37 cellular contexts compared by ENCODE assay signal in the genomic region with DNA sequence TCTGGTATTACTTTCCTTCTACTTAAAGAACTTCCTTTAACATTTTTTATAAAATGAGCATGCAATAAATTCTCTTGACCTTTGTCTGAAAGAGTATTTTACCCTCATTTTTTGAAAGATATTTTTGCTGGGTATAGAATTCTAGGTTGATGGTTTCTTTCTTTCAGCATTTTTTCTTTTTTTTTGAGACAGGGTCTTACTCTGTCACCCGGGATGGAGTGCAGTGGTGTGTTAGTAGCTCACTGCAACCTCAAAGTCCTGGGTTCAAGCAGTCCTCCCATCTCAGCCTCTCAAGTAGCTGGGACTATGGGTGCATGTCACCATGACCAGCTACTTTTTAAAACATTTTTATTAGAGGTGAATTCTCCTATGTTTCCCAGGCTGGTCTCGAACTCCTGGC. TPM values are rescaled to one million over a fixed set of nuclear protein-coding genes. Genes with fewer than 3 reads are reported as not detected.
DNase-seq lines count a peak whose midpoint lies in the region; ATAC-seq, FAIRE-seq and TF ChIP-seq lines count a peak whose summit lies in the region.
"Had no signal": no experiment of that assay in that cellular context is flagged by ENCODE, and none has a peak within 500 bp of the region (broad histone marks: within the 10 kb centered on the region; RNA-seq: fewer than 3 reads in every experiment).

No MANE protein-coding gene starts in this region.

- H2AFZ ChIP-seq in HepG2 (ENCODE audit: low read length) = no peak overlapping the region
- H2AFZ ChIP-seq in K562 (ENCODE audit: low read depth, low read length) = no peak overlapping the region

- TF ChIP-seq POLR2A in HepG2 (IDR thresholded peaks at IDR 0.05; ENCODE audit: insufficient read depth in 1 of 2, low read depth in 2 of 2, low read length in 2 of 2) = no peak
- no peak for TF ChIP-seq POLR2A in right lobe of liver (IDR thresholded peaks at IDR 0.05)
- no peak for TF ChIP-seq POLR2A in K562 (conservative IDR thresholded peaks at IDR 0.05)

- H3K27ac ChIP-seq in HepG2 (ENCODE audit: extremely low read length, insufficient read depth, low read length) (no peak overlapping the region), right lobe of liver (no peak overlapping the region), HEK293 (ENCODE audit: extremely low read depth, low read depth, low read length) (no peak overlapping the region), K562 (ENCODE audit: extremely low read depth, low read depth, low read length) (no peak overlapping the region), right atrium auricular region (no peak overlapping the region), RWPE1 (no peak overlapping the region)
- H3K27ac ChIP-seq: 22Rv1; A549; BLaER1; BLaER1 treated with 17β-estradiol and CSF1 and Interleukin-3, amounts not matched to agents 10 nM and 100 nM; C4-2B had no signal

- ATAC-seq in HepG2 = no peak
- ATAC-seq in right lobe of liver = no peak
- ATAC-seq in K562 = no peak
- ATAC-seq: A549; CD8-positive, alpha-beta T cell had no signal

- in situ Hi-C loops in HepG2 (cut with HindIII; ENCODE audit: extremely low pct_ligation_motif_present, low pct_unique_long_range_greater_than_20kb) = no loop called here
- in situ Hi-C loops in K562 (cut with MboI) = no loop called here

- BruUV-seq in HepG2 (replicated peaks; lab: Mats Ljungman, UMichigan) = no TSS peak
- no TSS peak for BruUV-seq in K562 (replicated peaks; lab: Mats Ljungman, UMichigan)

- DNase-seq in HepG2 (ENCODE audit: low spot score) (no peak), right lobe of liver (no peak), K562 (ENCODE audit: extremely low read depth in 1 of 4, low spot score in 3 of 4) (no peak), right atrium auricular region (ENCODE audit: low spot score) (no peak), RWPE1 (ENCODE audit: low spot score) (no peak)
- DNase-seq: 8988T; ACHN; AML-193; BE2C; C1 segment of cervical spinal cord; Caco-2; Calu3; CD4-positive, alpha-beta memory T cell; CD4-positive, alpha-beta T cell; CD4-positive, CD25-positive, alpha-beta regulatory T cell; CD8-positive, alpha-beta memory T cell; CD8-positive, alpha-beta T cell; COR-L47; DMS 273 treated with DMSO at 0.1 percent for 48 hours; DMS153; DMS53; DMS79; DMS79 treated with DMSO at 0.1 percent for 48 hours; DND-41; EL had no signal

- H3K79me2 ChIP-seq in HepG2 (ENCODE audit: insufficient read depth, low read length) = no peaks in the 10 kb centered on the region
- H3K79me2 ChIP-seq in K562 (ENCODE audit: control insufficient read depth, insufficient read depth, low read length) = no peaks in the 10 kb centered on the region

- no peaks in the 10 kb centered on the region for H4K20me1 ChIP-seq in HepG2 (ENCODE audit: insufficient read depth, low read length)
- H4K20me1 ChIP-seq in K562 (replicated peaks; ENCODE audit: control insufficient read depth, insufficient read depth, low read length) = no peaks in the 10 kb centered on the region
- H4K20me1 ChIP-seq: BLaER1; BLaER1 treated with 17β-estradiol and CSF1 and Interleukin-3, amounts not matched to agents 10 nM and 100 nM had no signal

- H3K27me3 ChIP-seq in HepG2 (ENCODE audit: control insufficient read depth in 1 of 2, insufficient read depth in 2 of 2, low read length in 2 of 2) = peaks cover 0 to under 1% of the 10 kb centered on the region in 2 experiments; a peak in 3 of 5 replicates
- H3K27me3 ChIP-seq in right lobe of liver = no peaks in the 10 kb centered on the region
- no peaks in the 10 kb centered on the region for H3K27me3 ChIP-seq in K562 (ENCODE audit: control insufficient read depth in 2 of 2, insufficient read depth in 2 of 2, low read length in 2 of 2)
- H3K27me3 ChIP-seq in right atrium auricular region = no peaks in the 10 kb centered on the region
- H3K27me3 ChIP-seq: BE2C; BLaER1; BLaER1 treated with 17β-estradiol and CSF1 and Interleukin-3, amounts not matched to agents 10 nM and 100 nM had no signal

- no peaks in the 10 kb centered on the region for H3K9me1 ChIP-seq in K562 (ENCODE audit: control insufficient read depth, insufficient read depth, low read length)

- H3K9me3 ChIP-seq in HepG2 (ENCODE audit: low read length) (peaks cover 12% of the 10 kb centered on the region; the same call in 1 of the 2 replicates), right lobe of liver (no peaks in the 10 kb centered on the region), HEK293 (ENCODE audit: control insufficient read depth, insufficient read depth, low read depth, low read length) (no peaks in the 10 kb centered on the region), K562 (replicated peaks; ENCODE audit: control insufficient read depth, insufficient read depth, low read depth, low read length) (peaks cover 16% of the 10 kb centered on the region), right atrium auricular region (peaks cover 0 to 10% of the 10 kb centered on the region in 2 donors)
- H3K9me3 ChIP-seq: BE2C had no signal

- FAIRE-seq in HepG2 (lab: Jason Lieb, UNC) = no peak
- no peak for FAIRE-seq in K562 (lab: Jason Lieb, UNC)
- FAIRE-seq: A204.1, A549, D721Med had no signal

- 5% methylated on average over 2 of the region's 2 CpGs for WGBS in HepG2 (ENCODE audit: low lambda C conversion rate)
- 17% methylated on average over 2 of the region's 2 CpGs for WGBS in right lobe of liver (ENCODE audit: insufficient coverage, low coverage, low lambda C conversion rate, missing lambda C conversion rate)
- WGBS in K562 (ENCODE audit: insufficient coverage, low coverage, missing lambda C conversion rate) = 0% methylated on average over 1 of the region's 2 CpGs

- H3K4me2 ChIP-seq in HepG2 (ENCODE audit: low read depth, low read length) = no peak overlapping the region
- no peak overlapping the region for H3K4me2 ChIP-seq in K562 (ENCODE audit: insufficient read depth, low read length)
- H3K4me2 ChIP-seq: A549; BLaER1; BLaER1 treated with 17β-estradiol and CSF1 and Interleukin-3, amounts not matched to agents 10 nM and 100 nM had no signal

- TF ChIP-seq RAD21 in HepG2 (CRISPR knock-in tag; IDR thresholded peaks at IDR 0.05) (no peak), K562 (CRISPR knock-in tag; conservative IDR thresholded peaks at IDR 0.05 in 1 of 2, IDR thresholded peaks at IDR 0.05 in 1 of 2) (no peak)

- TF ChIP-seq CTCF in HepG2 (CRISPR knock-in tag; IDR thresholded peaks at IDR 0.05) (no peak), right lobe of liver (IDR thresholded peaks at IDR 0.05) (no peak), HEK293 (tag by site-specific recombination; IDR thresholded peaks at IDR 0.05) (no peak), K562 (IDR thresholded peaks at IDR 0.05 in 2 of 3, conservative IDR thresholded peaks at IDR 0.05 in 1 of 3; ENCODE audit: insufficient read depth in 2 of 3, low read depth in 1 of 3, low read length in 3 of 3) (no peak), right atrium auricular region (IDR thresholded peaks at IDR 0.05) (no peak), RWPE1 (conservative IDR thresholded peaks at IDR 0.05; ENCODE audit: low read depth) (no peak)

- intact Hi-C loops in HepG2 (cut with micrococcal nuclease; ENCODE audit: unreplicated experiment) (no loop called here), right lobe of liver (cut with DNase I) (no loop called here), K562 (cut with micrococcal nuclease) (no loop called here)

- no peak overlapping the region for H3K4me3 ChIP-seq in HepG2 (replicated peaks in 1 of 3; ENCODE audit: insufficient read depth in 1 of 3, low read depth in 2 of 3, low read length in 3 of 3)
- no peak overlapping the region for H3K4me3 ChIP-seq in right lobe of liver
- no peak overlapping the region for H3K4me3 ChIP-seq in HEK293 (ENCODE audit: low read depth, low read length)
- H3K4me3 ChIP-seq in K562 = no peak overlapping the region
- H3K4me3 ChIP-seq in right atrium auricular region = no peak overlapping the region
- H3K4me3 ChIP-seq: A549; BLaER1; BLaER1 treated with 17β-estradiol and CSF1 and Interleukin-3, amounts not matched to agents 10 nM and 100 nM had no signal

- POLR2A ChIA-PET in HepG2 (lab: Yijun Ruan, JAX) (no interaction called here), HEK293 (lab: Yijun Ruan, JAX) (no interaction called here), K562 (lab: Yijun Ruan, JAX) (no interaction called here), RWPE1 (lab: Yijun Ruan, JAX; ENCODE audit: low non-redundant PET) (no interaction called here)

- CTCF ChIA-PET in HepG2 (lab: Yijun Ruan, JAX; ENCODE audit: low intra/inter-chr PET ratio, low total read pairs) = no interaction called here
- CTCF ChIA-PET in HEK293 (lab: Yijun Ruan, JAX) = interaction anchor here (0.8 to 1.5 kb wide), 3 partner anchors 23 to 53 kb away, joined by 3 to 7 read pairs (median 3); no protein-coding TSS in a partner anchor
- CTCF ChIA-PET in K562 (lab: Yijun Ruan, JAX; ENCODE audit: low intra/inter-chr PET ratio) = interaction anchor here (0.6 kb wide), 1 partner anchor 350 kb away, joined by 3 read pairs; no protein-coding TSS in a partner anchor
- CTCF ChIA-PET in RWPE1 (lab: Yijun Ruan, JAX) = no interaction called here

- TF ChIP-seq EP300 in HepG2 (IDR thresholded peaks at IDR 0.05; ENCODE audit: low read depth in 2 of 2, low read length in 2 of 2) (no peak), HepG2 (CRISPR knock-in tag; IDR thresholded peaks at IDR 0.05; ENCODE audit: borderline replicate concordance) (no peak), K562 (IDR thresholded peaks at IDR 0.05; ENCODE audit: low read length) (no peak)

- H3K9ac ChIP-seq in HepG2 (ENCODE audit: insufficient read depth, low read depth, low read length) = no peak overlapping the region
- no peak overlapping the region for H3K9ac ChIP-seq in K562 (ENCODE audit: insufficient read depth in 1 of 2, low read depth in 2 of 2, low read length in 2 of 2)
- H3K9ac ChIP-seq: BLaER1; BLaER1 treated with 17β-estradiol and CSF1 and Interleukin-3, amounts not matched to agents 10 nM and 100 nM had no signal

- H3K4me1 ChIP-seq in HepG2 (ENCODE audit: insufficient read depth, low read length) (no peaks in the 10 kb centered on the region), right lobe of liver (no peaks in the 10 kb centered on the region), HEK293 (ENCODE audit: control insufficient read depth, insufficient read depth, low read length) (no peaks in the 10 kb centered on the region), K562 (replicated peaks in 1 of 2; ENCODE audit: control insufficient read depth in 2 of 2, insufficient read depth in 2 of 2, low read length in 2 of 2) (no peaks in the 10 kb centered on the region; a peak in 1 of 5 replicates), right atrium auricular region (peaks cover 0 to 5% of the 10 kb centered on the region in 2 donors)
- H3K4me1 ChIP-seq: A549; BE2C; BLaER1; BLaER1 treated with 17β-estradiol and CSF1 and Interleukin-3, amounts not matched to agents 10 nM and 100 nM; Caco-2 had no signal

- no peaks in the 10 kb centered on the region for H3K36me3 ChIP-seq in HepG2 (replicated peaks in 1 of 2; ENCODE audit: control insufficient read depth in 1 of 2, insufficient read depth in 2 of 2, low read length in 2 of 2)
- H3K36me3 ChIP-seq in right lobe of liver = no peaks in the 10 kb centered on the region
- no peaks in the 10 kb centered on the region for H3K36me3 ChIP-seq in HEK293 (ENCODE audit: control insufficient read depth in 2 of 2, insufficient read depth in 1 of 2, low read length in 2 of 2)
- no peaks in the 10 kb centered on the region for H3K36me3 ChIP-seq in K562 (ENCODE audit: control insufficient read depth, insufficient read depth, low read length)
- H3K36me3 ChIP-seq in right atrium auricular region = no peaks in the 10 kb centered on the region
- H3K36me3 ChIP-seq: BE2C; BLaER1; BLaER1 treated with 17β-estradiol and CSF1 and Interleukin-3, amounts not matched to agents 10 nM and 100 nM had no signal

RNA-seq across cellular contexts. Expression of a gene that starts 10.7 kb away (rescaled TPM):
- total RNA-seq in HepG2 (2016; rRNA removed; fragmentation: Illumina TruSeq; extraction: Trizol) (26.3 and 31.6 TPM in 2 replicates), right lobe of liver (10 to 100 TPM; 14.2 to 22.8 (median 18.3) TPM), K562 (2014; rRNA removed) (6.9 and 12.8 TPM in 2 replicates), K562 (2014; rRNA removed; fragmentation: Illumina TruSeq; extraction: Trizol) (17.6 and 18.6 TPM in 2 replicates), K562 (2015; rRNA removed; fragmentation: Illumina TruSeq; extraction: Trizol) (19.8 and 20.5 TPM in 2 replicates), K562 (2021) (21.1 and 22.8 TPM in 2 replicates), right atrium auricular region (10 to 100 TPM; 27.6 to 36.4 TPM)
- total RNA-seq in HepG2 (2016; cell fraction: cytosol; rRNA removed; fragmentation: Illumina TruSeq; extraction: Trizol; ENCODE audit: low read depth) = 18.0 and 21.2 TPM in 2 replicates
- 24.1 and 31.9 TPM in 2 replicates for total RNA-seq in HepG2 (2016; cell fraction: insoluble cytoplasmic fraction; rRNA removed; fragmentation: Illumina TruSeq; extraction: Trizol)
- 29.5 and 37.4 TPM in 2 replicates for total RNA-seq in HepG2 (2016; cell fraction: membrane; rRNA removed; fragmentation: Illumina TruSeq; extraction: Trizol)
- 49.4 and 54.4 TPM in 2 replicates for total RNA-seq in HepG2 (2016; cell fraction: nucleus; rRNA removed; fragmentation: Illumina TruSeq; extraction: Trizol)
- polyA plus RNA-seq in HepG2 (2011; rRNA removed) (58.0 and 66.1 TPM in 2 replicates), K562 (2011; rRNA removed) (37.6 and 40.1 TPM in 2 replicates), K562 (2014; fragmentation: Illumina TruSeq; extraction: Trizol) (16.9 and 19.4 TPM in 2 replicates), K562 (2014; fragmentation: Nextera tagmentation; extraction: Ambion mirVana) (10 to 100 TPM in 1 of 2 experiments, 1 to 10 TPM in 1; 8.0 to 10.6 TPM), K562 (2014; rRNA removed) (9.7 and 11.5 TPM in 2 replicates)
- 25.6 and 30.5 TPM in 2 replicates for polyA plus RNA-seq in HepG2 (2011; cell fraction: cytosol; rRNA removed)
- 178 and 179 TPM in 2 replicates for polyA plus RNA-seq in HepG2 (2011; cell fraction: nucleus; rRNA removed)
- polyA plus RNA-seq in HepG2 (2012) = 26.8 and 27.3 TPM in 2 replicates
- polyA plus RNA-seq in HepG2 (2016; cell fraction: cytosol; fragmentation: Illumina TruSeq; extraction: Trizol; ENCODE audit: low read depth) = 9.8 and 11.1 TPM in 2 replicates
- 17.1 and 17.6 TPM in 2 replicates for polyA plus RNA-seq in HepG2 (2016; cell fraction: insoluble cytoplasmic fraction; fragmentation: Illumina TruSeq; extraction: Trizol; ENCODE audit: low read depth)
- polyA plus RNA-seq in HepG2 (2016; cell fraction: membrane; fragmentation: Illumina TruSeq; extraction: Trizol; ENCODE audit: low read depth) = 17.7 and 18.0 TPM in 2 replicates
- 64.5 and 67.0 TPM in 2 replicates for polyA plus RNA-seq in HepG2 (2016; cell fraction: nucleus; fragmentation: Illumina TruSeq; extraction: Trizol; ENCODE audit: insufficient read depth, low read depth)
- 139 and 153 TPM in 2 replicates for polyA minus RNA-seq in HepG2 (2011; rRNA and poly(A)+ RNA removed; ENCODE audit: low replicate concordance)
- 26.9 and 27.7 TPM in 2 replicates for polyA minus RNA-seq in HepG2 (2011; cell fraction: cytosol; rRNA and poly(A)+ RNA removed)
- 182 and 218 TPM in 2 replicates for polyA minus RNA-seq in HepG2 (2011; cell fraction: nucleus; rRNA and poly(A)+ RNA removed)
- total RNA-seq in K562 (2011; cell fraction: chromatin; rRNA removed; ENCODE audit: low replicate concordance) = 176 and 239 TPM in 2 replicates
- total RNA-seq in K562 (2011; cell fraction: nucleolus; rRNA removed) = 81.0 and 95.1 TPM in 2 replicates
- total RNA-seq in K562 (2011; cell fraction: nucleoplasm; rRNA removed) = 122 and 132 TPM in 2 replicates
- 21.4 and 26.3 TPM in 2 replicates for polyA plus RNA-seq in K562 (2011; cell fraction: cytosol; rRNA removed)
- 149 and 159 TPM in 2 replicates for polyA plus RNA-seq in K562 (2011; cell fraction: nucleus; rRNA removed)
- polyA plus RNA-seq in K562 (2012) = 15.2 and 16.8 TPM in 2 replicates
- 75.4 and 94.9 TPM in 2 replicates for polyA minus RNA-seq in K562 (2011; rRNA and poly(A)+ RNA removed)
- 14.1 and 20.7 TPM in 2 replicates for polyA minus RNA-seq in K562 (2011; cell fraction: cytosol; rRNA and poly(A)+ RNA removed)
- polyA minus RNA-seq in K562 (2011; cell fraction: nucleus; rRNA and poly(A)+ RNA removed) = 59.4 and 126 TPM in 2 replicates

RNA-seq across cellular contexts. Expression of a gene that starts 23.4 kb away (rescaled TPM):
- total RNA-seq in HepG2 (2016; rRNA removed; fragmentation: Illumina TruSeq; extraction: Trizol) (0.51 TPM in 1 of 2 replicates, not detected in the other), right lobe of liver (under 1 TPM in 3 of 6 experiments, not detected in 3; 0.24 to 0.64 (median 0.39) TPM), K562 (2014; rRNA removed) (40.3 and 62.9 TPM in 2 replicates), K562 (2014; rRNA removed; fragmentation: Illumina TruSeq; extraction: Trizol) (17.5 and 20.1 TPM in 2 replicates), K562 (2015; rRNA removed; fragmentation: Illumina TruSeq; extraction: Trizol) (34.5 and 34.6 TPM in 2 replicates), K562 (2021) (73.4 and 75.7 TPM in 2 replicates), right atrium auricular region (under 1 TPM in 1 of 2 donors, not detected in 1; 0.35 TPM)
- total RNA-seq in HepG2 (2016; cell fraction: cytosol; rRNA removed; fragmentation: Illumina TruSeq; extraction: Trizol; ENCODE audit: low read depth) = not detected in 2 replicates
- 0.24 and 0.56 TPM in 2 replicates for total RNA-seq in HepG2 (2016; cell fraction: insoluble cytoplasmic fraction; rRNA removed; fragmentation: Illumina TruSeq; extraction: Trizol)
- 0.15 and 0.52 TPM in 2 replicates for total RNA-seq in HepG2 (2016; cell fraction: membrane; rRNA removed; fragmentation: Illumina TruSeq; extraction: Trizol)
- total RNA-seq in HepG2 (2016; cell fraction: nucleus; rRNA removed; fragmentation: Illumina TruSeq; extraction: Trizol) = 0.28 TPM in 1 of 2 replicates, not detected in the other
- polyA plus RNA-seq in HepG2 (2011; rRNA removed) (0.15 and 0.26 TPM in 2 replicates), K562 (2011; rRNA removed) (34.4 and 57.7 TPM in 2 replicates), K562 (2014; fragmentation: Illumina TruSeq; extraction: Trizol) (51.8 and 73.3 TPM in 2 replicates), K562 (2014; fragmentation: Nextera tagmentation; extraction: Ambion mirVana) (10 to 100 TPM in 1 of 2 experiments, 1 to 10 TPM in 1; 8.0 to 19.1 TPM), K562 (2014; rRNA removed) (47.2 and 50.1 TPM in 2 replicates)
- 0.15 and 0.18 TPM in 2 replicates for polyA plus RNA-seq in HepG2 (2011; cell fraction: cytosol; rRNA removed)
- 0.19 and 0.26 TPM in 2 replicates for polyA plus RNA-seq in HepG2 (2011; cell fraction: nucleus; rRNA removed)
- 0.19 and 0.80 TPM in 2 replicates for polyA plus RNA-seq in HepG2 (2012)
- 0.09 and 0.19 TPM in 2 replicates for polyA plus RNA-seq in HepG2 (2016; cell fraction: cytosol; fragmentation: Illumina TruSeq; extraction: Trizol; ENCODE audit: low read depth)
- 0.21 and 0.30 TPM in 2 replicates for polyA plus RNA-seq in HepG2 (2016; cell fraction: insoluble cytoplasmic fraction; fragmentation: Illumina TruSeq; extraction: Trizol; ENCODE audit: low read depth)
- 0.19 and 0.32 TPM in 2 replicates for polyA plus RNA-seq in HepG2 (2016; cell fraction: membrane; fragmentation: Illumina TruSeq; extraction: Trizol; ENCODE audit: low read depth)
- 0.49 TPM in 1 of 2 replicates, not detected in the other for polyA plus RNA-seq in HepG2 (2016; cell fraction: nucleus; fragmentation: Illumina TruSeq; extraction: Trizol; ENCODE audit: insufficient read depth, low read depth)
- polyA minus RNA-seq in HepG2 (2011; rRNA and poly(A)+ RNA removed; ENCODE audit: low replicate concordance) = 0.35 and 0.42 TPM in 2 replicates
- not detected in 2 replicates for polyA minus RNA-seq in HepG2 (2011; cell fraction: cytosol; rRNA and poly(A)+ RNA removed)
- 0.13 TPM in 1 of 2 replicates, not detected in the other for polyA minus RNA-seq in HepG2 (2011; cell fraction: nucleus; rRNA and poly(A)+ RNA removed)
- 11.1 and 39.0 TPM in 2 replicates for total RNA-seq in K562 (2011; cell fraction: chromatin; rRNA removed; ENCODE audit: low replicate concordance)
- 28.2 and 30.4 TPM in 2 replicates for total RNA-seq in K562 (2011; cell fraction: nucleolus; rRNA removed)
- 20.0 and 26.4 TPM in 2 replicates for total RNA-seq in K562 (2011; cell fraction: nucleoplasm; rRNA removed)
- polyA plus RNA-seq in K562 (2011; cell fraction: cytosol; rRNA removed) = 53.6 and 133 TPM in 2 replicates
- polyA plus RNA-seq in K562 (2011; cell fraction: nucleus; rRNA removed) = 64.3 and 118 TPM in 2 replicates
- polyA plus RNA-seq in K562 (2012) = 64.2 and 77.5 TPM in 2 replicates
- 16.7 and 22.0 TPM in 2 replicates for polyA minus RNA-seq in K562 (2011; rRNA and poly(A)+ RNA removed)
- polyA minus RNA-seq in K562 (2011; cell fraction: cytosol; rRNA and poly(A)+ RNA removed) = 47.9 and 57.4 TPM in 2 replicates
- 20.3 and 22.1 TPM in 2 replicates for polyA minus RNA-seq in K562 (2011; cell fraction: nucleus; rRNA and poly(A)+ RNA removed)
- total RNA-seq: A673; B cell; Calu3; CD4-positive, alpha-beta memory T cell; CD8-positive, alpha-beta memory T cell; CD8-positive, alpha-beta T cell; Daoy had no signal
- polyA plus RNA-seq: BJ; CD4-positive, alpha-beta memory T cell; CD8-positive, alpha-beta memory T cell had no signal

Comparison
In these comparisons a context has a peak if more than half of its experiments do, and no peak if none do; other contexts are left out.
1. RNA of a gene that starts 23.4 kb away (total RNA-seq): 11.1 to 75.7 TPM in K562; 0.15 to 0.56 TPM in HepG2, 0.35 TPM in right atrium auricular region and 0.24 to 0.64 TPM in right lobe of liver; every median in the first group is over 4 times any median in the second.
2. CTCF ChIA-PET loops: an anchor here in HEK293 (0.8 to 1.5 kb wide) and K562 (0.6 kb wide); none called in HepG2 and RWPE1.